Comparison of ENCODE assay signal across 24 cellular contexts in the genomic region with DNA sequence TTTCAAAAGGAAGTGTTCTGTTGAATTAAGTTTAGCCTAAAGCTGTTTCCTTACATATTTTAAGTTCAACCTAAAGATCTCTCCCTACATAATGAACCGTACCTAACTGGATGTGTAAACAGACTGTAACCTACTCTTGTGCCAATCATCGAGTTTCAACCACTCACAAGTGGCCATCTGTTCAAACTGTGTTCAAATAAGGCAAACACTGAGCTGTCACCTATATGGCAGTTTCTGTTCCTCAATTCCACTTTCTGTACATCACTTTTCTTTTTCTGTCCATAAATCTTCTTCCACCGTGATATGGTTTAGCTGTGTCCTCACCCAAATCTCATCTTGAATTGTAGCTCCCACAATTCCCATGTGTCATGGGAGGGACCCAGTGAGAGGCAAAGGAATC.
A peak's percentile ranks its signal among the peaks of the same experiment; 100 is the strongest.
DNase-seq lines count a peak whose midpoint lies in the region; ATAC-seq, FAIRE-seq and TF ChIP-seq lines count a peak whose summit lies in the region.
"Had no signal": no experiment of that assay in that cellular context is flagged by ENCODE, and none has a peak within 500 bp of the region (broad histone marks: within the 10 kb centered on the region; RNA-seq: fewer than 3 reads in every experiment).

No MANE protein-coding gene starts in this region.

- no peak overlapping the region for H3K27ac ChIP-seq in neural progenitor cell
- H3K27ac ChIP-seq: psoas muscle, thyroid gland had no signal

- H3K4me3 ChIP-seq in neural progenitor cell = no peak overlapping the region
- H3K4me3 ChIP-seq: psoas muscle, thyroid gland had no signal

- peaks cover 0 to 7% of the 10 kb centered on the region in 2 donors for H3K9me3 Mint-ChIP-seq in stimulated activated naive CD8-positive, alpha-beta T cell treated with anti-CD3 and anti-CD28 coated beads, Interleukin-15, amount 100 ng/mL, for 72 hours
- H3K9me3 Mint-ChIP-seq in neural progenitor cell = peaks cover 5% of the 10 kb centered on the region
- H3K9me3 Mint-ChIP-seq: T-helper 2 cell treated with Interferon-gamma antibody and Interleukin-4, amounts not matched to agents 5 μg/mL and 100 μg/mL, for 36 hours had no signal

- no peak overlapping the region for H3K4me3 Mint-ChIP-seq in stimulated activated naive CD8-positive, alpha-beta T cell treated with anti-CD3 and anti-CD28 coated beads, Interleukin-15, amount 100 ng/mL, for 72 hours
- H3K4me3 Mint-ChIP-seq in neural progenitor cell = no peak overlapping the region
- H3K4me3 Mint-ChIP-seq: neural crest cell; T-helper 2 cell treated with Interferon-gamma antibody and Interleukin-4, amounts not matched to agents 5 μg/mL and 100 μg/mL, for 36 hours; WTC11 had no signal

- H3K4me1 Mint-ChIP-seq in stimulated activated naive CD8-positive, alpha-beta T cell treated with anti-CD3 and anti-CD28 coated beads, Interleukin-15, amount 100 ng/mL, for 72 hours = no peaks in the 10 kb centered on the region
- H3K4me1 Mint-ChIP-seq in neural progenitor cell = no peaks in the 10 kb centered on the region
- H3K4me1 Mint-ChIP-seq: neural crest cell had no signal

- H3K27me3 Mint-ChIP-seq in stimulated activated naive CD8-positive, alpha-beta T cell treated with anti-CD3 and anti-CD28 coated beads, Interleukin-15, amount 100 ng/mL, for 72 hours = no peaks in the 10 kb centered on the region
- H3K27me3 Mint-ChIP-seq in neural progenitor cell (ENCODE audit: insufficient read depth, low read depth) = no peaks in the 10 kb centered on the region

- no peaks in the 10 kb centered on the region for H3K4me1 ChIP-seq in neural progenitor cell
- H3K4me1 ChIP-seq: psoas muscle, thyroid gland had no signal

- no peak overlapping the region for H3K27ac Mint-ChIP-seq in stimulated activated naive CD8-positive, alpha-beta T cell treated with anti-CD3 and anti-CD28 coated beads, Interleukin-15, amount 100 ng/mL, for 72 hours
- no peak overlapping the region for H3K27ac Mint-ChIP-seq in neural progenitor cell
- H3K27ac Mint-ChIP-seq: T-helper 2 cell treated with Interferon-gamma antibody and Interleukin-4, amounts not matched to agents 5 μg/mL and 100 μg/mL, for 36 hours; WTC11 had no signal

- no peaks in the 10 kb centered on the region for H3K36me3 ChIP-seq in neural progenitor cell
- H3K36me3 ChIP-seq: thyroid gland had no signal

- H4K20me1 ChIP-seq in neural progenitor cell (ENCODE audit: low read depth) = no peaks in the 10 kb centered on the region

- peak; percentile 51 for ATAC-seq in GM19463 (IDR thresholded peaks at IDR 0.05; ENCODE audit: unreplicated experiment)
- peak; percentile 49 for ATAC-seq in HG03135 (IDR thresholded peaks at IDR 0.05; ENCODE audit: unreplicated experiment)
- ATAC-seq in stimulated activated naive CD8-positive, alpha-beta T cell treated with anti-CD3 and anti-CD28 coated beads, Interleukin-15, amount 100 ng/mL, for 72 hours = no peak
- ATAC-seq: left ventricle myocardium superior, psoas muscle, SK-N-SH treated with all-trans-retinoic acid at 6 μM for 48 hours, WTC11 had no signal

- no peak overlapping the region for H2AFZ ChIP-seq in neural progenitor cell (replicated peaks)

- no peaks in the 10 kb centered on the region for H3K27me3 ChIP-seq in neural progenitor cell
- H3K27me3 ChIP-seq: thyroid gland had no signal

- H3F3A ChIP-seq in neural progenitor cell (ENCODE audit: low read depth) = no peaks in the 10 kb centered on the region

- TF ChIP-seq POLR2A in GM12891 (IDR thresholded peaks at IDR 0.05; ENCODE audit: low read depth, low read length) = no peak

- DNase-seq in GM12891 (ENCODE audit: insufficient read length, low spot score) (no peak), NAMALWA (ENCODE audit: low spot score) (peak; percentile 34), neural progenitor cell (ENCODE audit: low spot score) (no peak), occipital lobe (lab: John Stamatoyannopoulos, UW) (no peak), HCEC 1CT (no peak)
- DNase-seq in stimulated activated naive CD8-positive, alpha-beta T cell treated with anti-CD3 and anti-CD28 coated beads, Interleukin-15, amount 100 ng/mL, for 72 hours = no peak
- DNase-seq: activated CD4-positive, alpha-beta T cell treated with anti-CD3 and anti-CD28 coated beads, Interleukin-2, amount 50 U/mL, for 48 hours; activated naive CD4-positive, alpha-beta T cell; activated T-cell treated with anti-CD3 and anti-CD28 coated beads for 4 hours; amniotic stem cell; COR-L47; left ventricle myocardium superior; NCI-H146; psoas muscle; stimulated activated naive CD4-positive, alpha-beta T cell treated with Interleukin-2 at 50 U/mL for 16 hours; thyroid gland had no signal

- H3K36me3 Mint-ChIP-seq in neural progenitor cell = no peaks in the 10 kb centered on the region

- H3K9me3 ChIP-seq in neural progenitor cell (ENCODE audit: low read depth) = no peaks in the 10 kb centered on the region
- H3K9me3 ChIP-seq: psoas muscle, thyroid gland had no signal

- no peak overlapping the region for H3K9ac ChIP-seq in neural progenitor cell

- no peak overlapping the region for H3K4me2 ChIP-seq in neural progenitor cell

- no peak for FAIRE-seq in GM12891 (lab: Jason Lieb, UNC)
- FAIRE-seq: GM18507, GM19239 had no signal

- H3K79me2 ChIP-seq in neural progenitor cell (ENCODE audit: low read depth) = no peaks in the 10 kb centered on the region

- TF ChIP-seq CTCF in neural progenitor cell (IDR thresholded peaks at IDR 0.05) = no peak

TF ChIP-seq in GM12891, 5 proteins besides CTCF, POLR2A, EP300 and RAD21:
- TF ChIP-seq POU2F2 (IDR thresholded peaks at IDR 0.05; ENCODE audit: low read depth, low read length) (no peak), SPI1 (IDR thresholded peaks at IDR 0.05; ENCODE audit: low read depth, low read length) (peak; percentile 82), POLR2AphosphoS5 (IDR thresholded peaks at IDR 0.05; ENCODE audit: low read depth, low read length) (no peak), PAX5 (IDR thresholded peaks at IDR 0.05; ENCODE audit: insufficient read depth, low read length, severe bottlenecking) (no peak)
